Comparison of ENCODE assay signal across 8 cellular contexts in genomic region chr1:19312782-19313635, GRCh38. TPM values are rescaled to one million over a fixed set of nuclear protein-coding genes. Genes with fewer than 3 reads are reported as not detected.
DNase-seq lines count a peak whose midpoint lies in the region; ATAC-seq, FAIRE-seq and TF ChIP-seq lines count a peak whose summit lies in the region.

No MANE protein-coding gene starts in this region.

- H3K27me3 Mint-ChIP-seq in CD4-positive, alpha-beta memory T cell, result no peaks in the 10 kb centered on the region

- peak overlapping the region; percentile 7 to 91 for H3K4me3 ChIP-seq in CD4-positive, alpha-beta memory T cell (ENCODE audit: low read length in 2 of 2)
- H3K4me3 ChIP-seq in PC-3 (ENCODE audit: low read length) (peak overlapping the region; percentile 94), endothelial cell of umbilical vein (replicated peaks in 1 of 3; ENCODE audit: insufficient read depth in 1 of 3, low read depth in 1 of 3, low read length in 3 of 3) (peak overlapping the region in 2 of 3 experiments; percentile 57 to 87), osteoblast (ENCODE audit: insufficient read depth, low read length) (peak overlapping the region; percentile 89)

- H3K9ac ChIP-seq in PC-3 (ENCODE audit: low read length) (peak overlapping the region; percentile 95), endothelial cell of umbilical vein (replicated peaks; ENCODE audit: extremely low read depth, insufficient read depth, low read length) (peak overlapping the region; percentile 95)

- H3K27ac Mint-ChIP-seq in CD4-positive, alpha-beta memory T cell, result peak overlapping the region; percentile 60 to 91 (median 79)

- H3K27me3 ChIP-seq in CD4-positive, alpha-beta memory T cell (ENCODE audit: insufficient read depth, low read length), result no peaks in the 10 kb centered on the region
- H3K27me3 ChIP-seq in PC-3 (ENCODE audit: low read length) (no peaks in the 10 kb centered on the region), endothelial cell of umbilical vein (ENCODE audit: control insufficient read depth in 2 of 2, insufficient read depth in 2 of 2, low read length in 2 of 2) (no peaks in the 10 kb centered on the region), osteoblast (ENCODE audit: insufficient read depth, low read length) (no peaks in the 10 kb centered on the region)

- peaks cover 34% of the 10 kb centered on the region for H3K4me1 ChIP-seq in CD4-positive, alpha-beta memory T cell (ENCODE audit: insufficient read depth, low read length)
- H3K4me1 ChIP-seq in PC-3 (ENCODE audit: insufficient read depth, low read length), result peaks cover 48% of the 10 kb centered on the region
- peaks cover 21% of the 10 kb centered on the region for H3K4me1 ChIP-seq in endothelial cell of umbilical vein (ENCODE audit: control insufficient read depth, extremely low read depth, insufficient read depth, low read length)
- H3K4me1 ChIP-seq in osteoblast (ENCODE audit: insufficient read depth, low read length), result peaks cover 24% of the 10 kb centered on the region

- H2AFZ ChIP-seq in PC-3 (ENCODE audit: low read length) (peak overlapping the region; percentile 79), endothelial cell of umbilical vein (ENCODE audit: low read depth, low read length) (peak overlapping the region; percentile 88), osteoblast (ENCODE audit: low read length) (peak overlapping the region; percentile 87)

- H3K4me2 ChIP-seq in PC-3 (ENCODE audit: low read length) (peak overlapping the region; percentile 93), endothelial cell of umbilical vein (ENCODE audit: insufficient read depth, low read length) (peak overlapping the region; percentile 92), osteoblast (ENCODE audit: insufficient read depth, low read length) (peak overlapping the region; percentile 82)

- intact Hi-C loops in CD4-positive, alpha-beta memory T cell (cut with micrococcal nuclease), result loop anchor here (1.0 to 5.0 kb wide), 2 partner anchors 62 to 174 kb away; partner anchors contain the start of genes CAPZB, EMC1 and MRTO4
- intact Hi-C loops in PC-3 (cut with micrococcal nuclease) (no loop called here), endothelial cell of umbilical vein (cut with micrococcal nuclease) (loop anchor here (1.0 to 5.0 kb wide), 4 partner anchors 28 to 1174 kb away; partner anchors contain the start of genes CAMK2N1, EMC1, MRTO4 and UBR4)

- H3K27ac ChIP-seq in CD4-positive, alpha-beta memory T cell (ENCODE audit: low read depth, low read length), result peak overlapping the region; percentile 70
- H3K27ac ChIP-seq in PC-3 (ENCODE audit: low read length) (peak overlapping the region; percentile 8), endothelial cell of umbilical vein (ENCODE audit: insufficient read depth, low read depth, low read length) (peak overlapping the region; percentile 84), osteoblast (ENCODE audit: low read depth, low read length) (peak overlapping the region; percentile 86)

- FAIRE-seq in endothelial cell of umbilical vein (lab: Jason Lieb, UNC), result peak; percentile 35
- FAIRE-seq in HTR-8/SVneo (lab: Jason Lieb, UNC), result no peak

- POLR2A ChIA-PET in CD4-positive, alpha-beta memory T cell (lab: Charles Lee; ENCODE audit: partially characterized antibody), result interaction anchor here (1.1 to 1.2 kb wide), 2 partner anchors 62 to 78 kb away, joined by 3 to 4 read pairs; partner anchors contain the start of genes EMC1 and MRTO4
- POLR2A ChIA-PET in PC-3 (lab: Charles Lee; ENCODE audit: unreplicated experiment), result no interaction called here
- POLR2A ChIA-PET in endothelial cell of umbilical vein (lab: Charles Lee), result no interaction called here

- H3K36me3 ChIP-seq in CD4-positive, alpha-beta memory T cell (ENCODE audit: insufficient read depth, low read length), result no peaks in the 10 kb centered on the region
- H3K36me3 ChIP-seq in PC-3 (ENCODE audit: low read depth, low read length), result peaks cover 6% of the 10 kb centered on the region; the same call in 1 of the 2 replicates
- H3K36me3 ChIP-seq in endothelial cell of umbilical vein (ENCODE audit: control insufficient read depth in 2 of 2, extremely low read depth in 1 of 2, insufficient read depth in 2 of 2, low read length in 2 of 2), result peaks cover 0 to 4% of the 10 kb centered on the region in 2 experiments
- H3K36me3 ChIP-seq in osteoblast (ENCODE audit: insufficient read depth, low read length), result peaks cover 13% of the 10 kb centered on the region

- no peak for DNase-seq in CD4-positive, alpha-beta memory T cell
- DNase-seq in PC-3 (no peak), endothelial cell of umbilical vein (ENCODE audit: low read depth, low spot score) (no peak), osteoblast (ENCODE audit: insufficient read length, low spot score, missing footprints) (peak; percentile 56), HTR-8/SVneo (ENCODE audit: insufficient read length, low spot score) (no peak), NCI-H510A (lab: John Stamatoyannopoulos, UW) (no peak), DMS53 (lab: John Stamatoyannopoulos, UW) (no peak)

- peaks cover 28 to 50% (median 37%) of the 10 kb centered on the region in 4 donors for H3K4me1 Mint-ChIP-seq in CD4-positive, alpha-beta memory T cell

- no peaks in the 10 kb centered on the region for H3K9me3 ChIP-seq in CD4-positive, alpha-beta memory T cell (ENCODE audit: control insufficient read depth in 1 of 2, low read length in 2 of 2)
- no peaks in the 10 kb centered on the region for H3K9me3 ChIP-seq in PC-3 (ENCODE audit: low read length)
- no peaks in the 10 kb centered on the region for H3K9me3 ChIP-seq in endothelial cell of umbilical vein (replicated peaks; ENCODE audit: control insufficient read depth, insufficient read depth, low read length)
- no peaks in the 10 kb centered on the region for H3K9me3 ChIP-seq in osteoblast (ENCODE audit: low read depth, low read length)

- TF ChIP-seq CTCF in PC-3 (conservative IDR thresholded peaks at IDR 0.05; ENCODE audit: low read depth, low read length), result no peak
- TF ChIP-seq CTCF in endothelial cell of umbilical vein (IDR thresholded peaks at IDR 0.05; ENCODE audit: extremely low read depth in 1 of 2, insufficient read depth in 1 of 2, low read depth in 1 of 2, low read length in 2 of 2), result no peak
- no peak for TF ChIP-seq CTCF in osteoblast (IDR thresholded peaks at IDR 0.05; ENCODE audit: extremely low read depth, low read depth, low read length)

- H4K20me1 ChIP-seq in PC-3 (ENCODE audit: low read length) (0 out of 2 replicates have a peak, but pooled peaks cover 8% of the 10 kb centered on the region), endothelial cell of umbilical vein (replicated peaks; ENCODE audit: control insufficient read depth, extremely low read depth, insufficient read depth, low read length) (no peaks in the 10 kb centered on the region), osteoblast (ENCODE audit: insufficient read depth, low read length) (peaks cover 39% of the 10 kb centered on the region)

- ATAC-seq in GM21390 (IDR thresholded peaks at IDR 0.05; ENCODE audit: unreplicated experiment), result peak; percentile 18
- no peak for ATAC-seq in PC-3

- H3K79me2 ChIP-seq in PC-3 (ENCODE audit: low read length) (peaks cover 60% of the 10 kb centered on the region), endothelial cell of umbilical vein (ENCODE audit: control insufficient read depth, insufficient read depth, low read length) (peaks cover 12% of the 10 kb centered on the region), osteoblast (ENCODE audit: insufficient read depth, low read length) (peaks cover 87% of the 10 kb centered on the region)

- no peak for TF ChIP-seq POLR2A in endothelial cell of umbilical vein (IDR thresholded peaks at IDR 0.05; ENCODE audit: low read depth, low read length)

- peak overlapping the region; percentile 74 to 88 (median 83) for H3K4me3 Mint-ChIP-seq in CD4-positive, alpha-beta memory T cell

- H3K36me3 Mint-ChIP-seq in CD4-positive, alpha-beta memory T cell, result peaks cover 8 to 15% of the 10 kb centered on the region in 2 donors

- no peaks in the 10 kb centered on the region for H3K9me2 ChIP-seq in PC-3 (replicated peaks; ENCODE audit: low read length)

- BruUV-seq in PC-3 (replicated peaks; lab: Mats Ljungman, UMichigan), result TSS peak; percentile 52
- BruUV-seq in endothelial cell of umbilical vein (replicated peaks; lab: Mats Ljungman, UMichigan), result no TSS peak

- H3F3A ChIP-seq in PC-3 (ENCODE audit: low read length, unreplicated experiment), result no peaks in the 10 kb centered on the region

- peaks cover 0 to 11% (median 0%) of the 10 kb centered on the region in 8 donors for H3K9me3 Mint-ChIP-seq in CD4-positive, alpha-beta memory T cell

- CTCF ChIA-PET in CD4-positive, alpha-beta memory T cell (lab: Charles Lee; ENCODE audit: partially characterized antibody), result interaction anchor here (1.0 to 1.5 kb wide), 4 partner anchors 8 to 349 kb away, joined by 3 to 6 read pairs (median 4); no protein-coding TSS in a partner anchor
- CTCF ChIA-PET in PC-3 (lab: Charles Lee) (interaction anchor here (0.5 kb wide), 2 partner anchors 26 to 347 kb away, joined by 3 to 10 read pairs; no protein-coding TSS in a partner anchor), endothelial cell of umbilical vein (lab: Charles Lee) (interaction anchor here (0.6 to 1.9 kb wide), 5 partner anchors 36 to 347 kb away, joined by 3 to 7 read pairs (median 3); partner anchors contain the start of genes EMC1 and MRTO4)

- dilution Hi-C loops in endothelial cell of umbilical vein (cut with MboI; ENCODE audit: extremely low pct_ligation_motif_present, low sequenced_read_pairs), result no loop called here

- H3K9me1 ChIP-seq in endothelial cell of umbilical vein (replicated peaks; ENCODE audit: control insufficient read depth, extremely low read depth, insufficient read depth, low read length), result no peaks in the 10 kb centered on the region

RNA-seq across cellular contexts. Expression of gene SLC66A1, which starts 0.9 kb away (rescaled TPM):
- total RNA-seq in CD4-positive, alpha-beta memory T cell, result 10 to 100 TPM in 1 of 2 experiments, 1 to 10 TPM in 1; 7.4 to 10.2 TPM
- 1 to 10 TPM; 3.0 to 4.7 TPM for polyA plus RNA-seq in CD4-positive, alpha-beta memory T cell
- total RNA-seq in PC-3 (2014; rRNA removed) (27.7 and 28.9 TPM in 2 replicates), endothelial cell of umbilical vein (15.3 and 17.6 TPM in 2 replicates), osteoblast (30.9 and 32.6 TPM in 2 replicates)
- polyA plus RNA-seq in endothelial cell of umbilical vein, result 32.6 and 42.1 TPM in 2 replicates
- 16.2 and 21.9 TPM in 2 replicates for polyA plus RNA-seq in endothelial cell of umbilical vein (2011; cell fraction: cytosol; rRNA removed)
- polyA plus RNA-seq in endothelial cell of umbilical vein (2011; cell fraction: nucleus; rRNA removed), result 21.5 and 21.8 TPM in 2 replicates
- 9.5 and 11.5 TPM in 2 replicates for polyA plus RNA-seq in endothelial cell of umbilical vein (2012)
- polyA minus RNA-seq in endothelial cell of umbilical vein, result 16.0 and 24.0 TPM in 2 replicates
- 9.8 TPM for polyA minus RNA-seq in endothelial cell of umbilical vein (2011; cell fraction: cytosol; rRNA and poly(A)+ RNA removed)
- 9.7 and 11.7 TPM in 2 replicates for polyA minus RNA-seq in endothelial cell of umbilical vein (2011; cell fraction: nucleus; rRNA and poly(A)+ RNA removed)

RNA-seq across cellular contexts. Expression of gene AKR7A2, which starts 1.1 kb away (rescaled TPM):
- total RNA-seq in CD4-positive, alpha-beta memory T cell, result 10 to 100 TPM; 25.1 to 26.3 TPM
- 100 to 1,000 TPM in 1 of 2 donors, 10 to 100 TPM in 1; 89.0 to 134 TPM for polyA plus RNA-seq in CD4-positive, alpha-beta memory T cell
- total RNA-seq in PC-3 (2014; rRNA removed) (63.3 and 72.3 TPM in 2 replicates), endothelial cell of umbilical vein (45.2 and 48.0 TPM in 2 replicates), osteoblast (66.2 and 79.0 TPM in 2 replicates)
- polyA plus RNA-seq in endothelial cell of umbilical vein, result 69.9 and 70.7 TPM in 2 replicates
- 41.8 and 47.3 TPM in 2 replicates for polyA plus RNA-seq in endothelial cell of umbilical vein (2011; cell fraction: cytosol; rRNA removed)
- polyA plus RNA-seq in endothelial cell of umbilical vein (2011; cell fraction: nucleus; rRNA removed), result 17.2 and 23.4 TPM in 2 replicates
- polyA plus RNA-seq in endothelial cell of umbilical vein (2012), result 39.8 and 41.1 TPM in 2 replicates
- polyA minus RNA-seq in endothelial cell of umbilical vein, result 25.8 and 29.4 TPM in 2 replicates
- 40.7 TPM for polyA minus RNA-seq in endothelial cell of umbilical vein (2011; cell fraction: cytosol; rRNA and poly(A)+ RNA removed)
- polyA minus RNA-seq in endothelial cell of umbilical vein (2011; cell fraction: nucleus; rRNA and poly(A)+ RNA removed), result 10.5 and 13.2 TPM in 2 replicates

RNA-seq across cellular contexts. Expression of gene AKR7A3, which starts 24.4 kb away (rescaled TPM):
- total RNA-seq in CD4-positive, alpha-beta memory T cell, result 1 to 10 TPM in 1 of 2 experiments, under 1 TPM in 1; 0.86 to 1.1 TPM
- not detected for polyA plus RNA-seq in CD4-positive, alpha-beta memory T cell
- 0.40 and 1.2 TPM in 2 replicates for total RNA-seq in PC-3 (2014; rRNA removed)
- 0.49 and 0.85 TPM in 2 replicates for total RNA-seq in endothelial cell of umbilical vein
- polyA plus RNA-seq in endothelial cell of umbilical vein, result 0.50 and 0.51 TPM in 2 replicates
- 0.17 TPM in 2 replicates for polyA plus RNA-seq in endothelial cell of umbilical vein (2011; cell fraction: cytosol; rRNA removed)
- polyA plus RNA-seq in endothelial cell of umbilical vein (2011; cell fraction: nucleus; rRNA removed), result 1.6 and 2.2 TPM in 2 replicates
- 0.09 and 0.15 TPM in 2 replicates for polyA plus RNA-seq in endothelial cell of umbilical vein (2012)
- 0.38 and 0.56 TPM in 2 replicates for polyA minus RNA-seq in endothelial cell of umbilical vein
- not detected for polyA minus RNA-seq in endothelial cell of umbilical vein (2011; cell fraction: cytosol; rRNA and poly(A)+ RNA removed)
- polyA minus RNA-seq in endothelial cell of umbilical vein (2011; cell fraction: nucleus; rRNA and poly(A)+ RNA removed), result 1.0 and 1.2 TPM in 2 replicates
- total RNA-seq in osteoblast, result 0.72 and 1.2 TPM in 2 replicates

Comparison
In these comparisons a context has a peak if more than half of its experiments do, and no peak if none do; other contexts are left out.
1. H3K27ac ChIP-seq: peak in every context shown above with its lines; median percentile 86 in osteoblast; 84 in endothelial cell of umbilical vein; 70 in CD4-positive, alpha-beta memory T cell; 8 in PC-3.